8 cellular contexts compared by ENCODE assay signal in genomic region chr10:15725603-15726002, GRCh38. TPM values are rescaled to one million over a fixed set of nuclear protein-coding genes. Genes with fewer than 3 reads are reported as not detected.
A peak's percentile ranks its signal among the peaks of the same experiment; 100 is the strongest.
DNase-seq lines count a peak whose midpoint lies in the region; ATAC-seq and TF ChIP-seq lines count a peak whose summit lies in the region.

No MANE protein-coding gene starts in this region.

- no peak overlapping the region for H3K27ac Mint-ChIP-seq in T-helper 17 cell

- DNase-seq in AG08395 (ENCODE audit: low spot score) = peak; percentile 81
- peak; percentile 49 for DNase-seq in GM13976 (ENCODE audit: low spot score)
- peak; percentile 39 to 65 for DNase-seq in NCI-H526 (lab: John Stamatoyannopoulos, UW)
- peak; percentile 52 to 64 for DNase-seq in dermis microvascular lymphatic vessel endothelial cell (ENCODE audit: low read depth in 2 of 2)
- DNase-seq in middle frontal gyrus (ENCODE audit: extremely low spot score, low spot score) = peak; percentile 48
- DNase-seq in activated T-cell treated with anti-CD3 and anti-CD28 coated beads, Interleukin-2, amount 50 U/mL, for 48 hours = no peak
- DNase-seq in T-helper 17 cell = no peak
- DNase-seq in activated CD4-positive, alpha-beta T cell treated with anti-CD3 and anti-CD28 coated beads for 4 hours = no peak

- peak; percentile 47 for TF ChIP-seq CTCF in GM13976 (IDR thresholded peaks at IDR 0.05; ENCODE audit: borderline replicate concordance, control extremely low read depth, extremely low read depth, insufficient read depth, missing control alignments)

- no peaks in the 10 kb centered on the region for H3K9me3 ChIP-seq in T-helper 17 cell (ENCODE audit: control insufficient read depth, low read length, poor library complexity, severe bottlenecking)

- H3K36me3 Mint-ChIP-seq in T-helper 17 cell (ENCODE audit: low read depth) = peaks cover 4% of the 10 kb centered on the region

- ATAC-seq in T-helper 17 cell = no peak

- H3K4me3 Mint-ChIP-seq in T-helper 17 cell = no peak overlapping the region

- H3K27me3 Mint-ChIP-seq in T-helper 17 cell = peaks cover 24% of the 10 kb centered on the region

- in situ Hi-C loops in GM13976 (cut with MboI; ENCODE audit: low sequenced_read_pairs, unreplicated experiment) = loop anchor here (10.0 kb wide), 1 partner anchor 291 kb away; no protein-coding TSS in a partner anchor

- no peaks in the 10 kb centered on the region for H3K4me1 Mint-ChIP-seq in T-helper 17 cell

RNA-seq across cellular contexts. Expression of gene ITGA8, which starts 5.9 kb away (rescaled TPM):
- total RNA-seq in dermis microvascular lymphatic vessel endothelial cell = 1.2 and 3.5 TPM in 2 replicates
- total RNA-seq in T-helper 17 cell = not detected

Comparison
In these comparisons a context has a peak if more than half of its experiments do, and no peak if none do; other contexts are left out.
1. DNase-seq: peak in AG08395 (single experiment), GM13976 (single experiment), NCI-H526 (2 of 2), dermis microvascular lymphatic vessel endothelial cell (2 of 2) and middle frontal gyrus (single experiment); none in activated T-cell treated with anti-CD3 and anti-CD28 coated beads, Interleukin-2, amount 50 U/mL, for 48 hours (0 of 2), T-helper 17 cell (0 of 3) and activated CD4-positive, alpha-beta T cell treated with anti-CD3 and anti-CD28 coated beads for 4 hours (0 of 2).